Comparison of ENCODE assay signal across 8 cellular contexts in the genomic region with DNA sequence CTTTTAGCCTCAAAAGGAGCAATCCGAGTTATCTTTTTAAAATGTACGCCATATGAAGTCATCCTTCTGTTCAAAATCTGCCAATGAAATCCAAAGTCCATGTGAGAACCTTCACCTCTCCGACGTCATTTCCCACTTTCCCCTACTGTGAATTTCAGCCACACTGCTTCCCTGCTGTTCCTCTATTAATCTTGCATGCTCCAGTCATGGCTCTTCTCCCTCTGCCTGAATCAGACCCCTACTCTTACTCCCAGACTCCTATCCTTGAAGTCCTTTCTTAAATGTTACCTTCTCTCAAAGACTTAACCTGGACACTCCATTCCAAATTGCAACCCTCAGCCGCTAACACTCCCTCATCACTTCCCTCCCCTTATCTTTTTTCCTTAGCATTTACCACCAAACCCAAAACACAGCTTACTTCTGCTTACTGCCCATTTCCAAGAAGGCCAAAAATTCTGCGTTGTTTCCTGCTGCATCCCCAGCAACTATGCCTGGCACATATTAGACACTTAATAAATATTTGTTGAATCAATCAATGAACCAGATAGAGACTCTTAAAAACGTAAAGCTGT. TPM values are rescaled to one million over a fixed set of nuclear protein-coding genes. Genes with fewer than 3 reads are reported as not detected.
DNase-seq lines count a peak whose midpoint lies in the region.

No MANE protein-coding gene starts in this region.

- H2BK5ac ChIP-seq in mesenchymal stem cell (ENCODE audit: low read depth, low read length, poor library complexity, severe bottlenecking): no peak overlapping the region

- peak overlapping the region; percentile 29 for H3K27ac ChIP-seq in mesenchymal stem cell (ENCODE audit: low read length, poor library complexity, severe bottlenecking)

- H3K18ac ChIP-seq in mesenchymal stem cell (ENCODE audit: low read depth in 1 of 2, low read length in 2 of 2): no peak overlapping the region

- H3K4me3 ChIP-seq in mesenchymal stem cell (ENCODE audit: insufficient read depth in 1 of 2, low read depth in 1 of 2, low read length in 2 of 2): peak overlapping the region in 1 of 2 experiments; percentile 92

- H2AK5ac ChIP-seq in mesenchymal stem cell (ENCODE audit: low read length, severe bottlenecking): no peak overlapping the region

- no peak overlapping the region for H2BK15ac ChIP-seq in mesenchymal stem cell (ENCODE audit: low read depth, poor library complexity, severe bottlenecking)

- DNase-seq in ELR (ENCODE audit: low read depth) (peak; percentile 36), MV-4-11 (lab: John Stamatoyannopoulos, UW) (peak; percentile 29), brain pericyte (ENCODE audit: low read depth, low spot score) (peak; percentile 26), mesenchymal stem cell (peak; percentile 63), HCEC 1CT (no peak), activated gamma-delta T cell treated with Interleukin-2 at 50 U/mL for 16 hours (no peak)
- DNase-seq in effector CD4-positive, alpha-beta T cell: no peak
- DNase-seq in effector CD8-positive, alpha-beta T cell (lab: John Stamatoyannopoulos, UW): no peak

- peaks cover 11% of the 10 kb centered on the region for H3K79me1 ChIP-seq in mesenchymal stem cell (replicated peaks; ENCODE audit: low read length, poor library complexity, severe bottlenecking)

- no peaks in the 10 kb centered on the region for H3K9me3 ChIP-seq in mesenchymal stem cell (ENCODE audit: control insufficient read depth, low read length)

- H3K23ac ChIP-seq in mesenchymal stem cell (ENCODE audit: low read length in 2 of 2): no peak overlapping the region

- no peak overlapping the region for H2AFZ ChIP-seq in mesenchymal stem cell (ENCODE audit: low read depth, low read length)

- no peak overlapping the region for H2BK12ac ChIP-seq in mesenchymal stem cell (ENCODE audit: low read length in 2 of 2)

- no peaks in the 10 kb centered on the region for H3K4me1 ChIP-seq in mesenchymal stem cell (ENCODE audit: control insufficient read depth, insufficient read depth, low read depth, low read length)

- peaks cover 2 to 32% of the 10 kb centered on the region in 2 experiments for H3K36me3 ChIP-seq in mesenchymal stem cell (ENCODE audit: control insufficient read depth in 1 of 2, insufficient read depth in 2 of 2, low read depth in 1 of 2, low read length in 2 of 2)

- H2BK120ac ChIP-seq in mesenchymal stem cell (ENCODE audit: low read depth, low read length): no peak overlapping the region

- peak overlapping the region; percentile 70 for H3K4me2 ChIP-seq in mesenchymal stem cell (ENCODE audit: low read length, poor library complexity, severe bottlenecking)

- WGBS in mesenchymal stem cell: 48% methylated on average over 6 of the region's 7 CpGs

- no peak overlapping the region for H4K91ac ChIP-seq in mesenchymal stem cell (ENCODE audit: low read length)

- H3K9ac ChIP-seq in mesenchymal stem cell (ENCODE audit: low read length): peak overlapping the region; percentile 97

- no peak overlapping the region for H4K8ac ChIP-seq in mesenchymal stem cell (ENCODE audit: low read length)

- peak overlapping the region in 1 of 2 experiments; percentile 20 for H3K14ac ChIP-seq in mesenchymal stem cell (ENCODE audit: low read length in 2 of 2)

- no peaks in the 10 kb centered on the region for H3K27me3 ChIP-seq in mesenchymal stem cell (ENCODE audit: control insufficient read depth in 1 of 2, insufficient read depth in 1 of 2, low read length in 2 of 2)

- H3K4ac ChIP-seq in mesenchymal stem cell (ENCODE audit: low read depth in 1 of 2, low read length in 2 of 2): no peak overlapping the region

RNA-seq across cellular contexts. Expression of a gene that starts 1.2 kb away (rescaled TPM):
- polyA plus RNA-seq in mesenchymal stem cell (2013, experiment 1 of 2): 6.8 TPM
- polyA plus RNA-seq in mesenchymal stem cell (2013, experiment 2 of 2): 7.0 TPM

RNA-seq across cellular contexts. Expression of a gene that starts 1.3 kb away (rescaled TPM):
- 2,527 TPM for polyA plus RNA-seq in mesenchymal stem cell (2013, experiment 1 of 2)
- polyA plus RNA-seq in mesenchymal stem cell (2013, experiment 2 of 2): 2,464 TPM

RNA-seq across cellular contexts. Expression of a gene that starts 29.5 kb away (rescaled TPM):
- polyA plus RNA-seq in mesenchymal stem cell (2013, experiment 1 of 2): 11.5 TPM
- 12.7 TPM for polyA plus RNA-seq in mesenchymal stem cell (2013, experiment 2 of 2)

Comparison
In these comparisons a context has a peak if more than half of its experiments do, and no peak if none do; other contexts are left out.
1. DNase-seq: peak in ELR (single experiment), MV-4-11 (single experiment), brain pericyte (single experiment) and mesenchymal stem cell (single experiment); none in HCEC 1CT (single experiment), effector CD4-positive, alpha-beta T cell (single experiment), effector CD8-positive, alpha-beta T cell (single experiment) and activated gamma-delta T cell treated with Interleukin-2 at 50 U/mL for 16 hours (single experiment).